In genomic region chr6:31702421-31702818, GRCh38 we compare ENCODE assay signal across 8 cellular contexts. TPM values are rescaled to one million over a fixed set of nuclear protein-coding genes. Genes with fewer than 3 reads are reported as not detected.
A peak's percentile ranks its signal among the peaks of the same experiment; 100 is the strongest.
DNase-seq lines count a peak whose midpoint lies in the region; ATAC-seq, FAIRE-seq and TF ChIP-seq lines count a peak whose summit lies in the region.

No MANE protein-coding gene starts in this region.

- H3K9me2 ChIP-seq in Karpas-422 (replicated peaks; ENCODE audit: insufficient read depth, low read length): no peaks in the 10 kb centered on the region

- H3K4me3 ChIP-seq in CD4-positive, CD25-positive, alpha-beta regulatory T cell (ENCODE audit: low read depth, low read length): peak overlapping the region; percentile 93
- peak overlapping the region; percentile 84 for H3K4me3 ChIP-seq in Karpas-422 (ENCODE audit: low read length)
- H3K4me3 ChIP-seq in K562: peak overlapping the region; percentile 68

- H3K27ac Mint-ChIP-seq in CD4-positive, CD25-positive, alpha-beta regulatory T cell: peak overlapping the region; percentile 98 to 99 (median 98)
- H3K27ac Mint-ChIP-seq in stimulated activated naive CD8-positive, alpha-beta T cell treated with anti-CD3 and anti-CD28 coated beads, Interleukin-15, amount 100 ng/mL, for 72 hours: peak overlapping the region; percentile 91 to 98

- no peak for TF ChIP-seq CTCF in K562 (IDR thresholded peaks at IDR 0.05 in 2 of 3, conservative IDR thresholded peaks at IDR 0.05 in 1 of 3; ENCODE audit: insufficient read depth in 2 of 3, low read depth in 1 of 3, low read length in 3 of 3)

- under 1% methylated on average over 8 of the region's 8 CpGs for WGBS in K562 (ENCODE audit: insufficient coverage, low coverage, missing lambda C conversion rate)

- no peak for TF ChIP-seq POLR2A in K562 (conservative IDR thresholded peaks at IDR 0.05)

- H3K4me2 ChIP-seq in Karpas-422 (ENCODE audit: low read depth, low read length, poor library complexity, severe bottlenecking): peak overlapping the region; percentile 93
- peak overlapping the region; percentile 87 for H3K4me2 ChIP-seq in K562 (ENCODE audit: insufficient read depth, low read length)

- peak overlapping the region; percentile 84 to 100 (median 98) for H3K4me3 Mint-ChIP-seq in CD4-positive, CD25-positive, alpha-beta regulatory T cell
- peak overlapping the region; percentile 96 for H3K4me3 Mint-ChIP-seq in stimulated activated naive CD8-positive, alpha-beta T cell treated with anti-CD3 and anti-CD28 coated beads, Interleukin-15, amount 100 ng/mL, for 72 hours

- DNase-seq in CD4-positive, CD25-positive, alpha-beta regulatory T cell: no peak
- DNase-seq in Karpas-422 (peak; percentile 65), K562 (ENCODE audit: extremely low read depth in 1 of 4, low spot score in 3 of 4) (peak in 2 of 4 experiments; percentile 79 to 87), left colon (no peak), NCI-H82 (lab: John Stamatoyannopoulos, UW) (no peak)
- no peak for DNase-seq in stimulated activated naive CD8-positive, alpha-beta T cell treated with anti-CD3 and anti-CD28 coated beads, Interleukin-15, amount 100 ng/mL, for 72 hours

- FAIRE-seq in K562 (lab: Jason Lieb, UNC): peak; percentile 15

- H3K79me2 ChIP-seq in Karpas-422 (ENCODE audit: low read length) (peaks cover 27% of the 10 kb centered on the region), K562 (ENCODE audit: control insufficient read depth, insufficient read depth, low read length) (peaks cover 53% of the 10 kb centered on the region)

- TF ChIP-seq EP300 in K562 (IDR thresholded peaks at IDR 0.05; ENCODE audit: low read length): no peak

- no peaks in the 10 kb centered on the region for H3K9me3 Mint-ChIP-seq in CD4-positive, CD25-positive, alpha-beta regulatory T cell
- no peaks in the 10 kb centered on the region for H3K9me3 Mint-ChIP-seq in stimulated activated naive CD8-positive, alpha-beta T cell treated with anti-CD3 and anti-CD28 coated beads, Interleukin-15, amount 100 ng/mL, for 72 hours

- H3K36me3 Mint-ChIP-seq in CD4-positive, CD25-positive, alpha-beta regulatory T cell: peaks cover 14% of the 10 kb centered on the region

- no TSS peak for BruUV-seq in K562 (replicated peaks; lab: Mats Ljungman, UMichigan)

- H3K4me1 Mint-ChIP-seq in CD4-positive, CD25-positive, alpha-beta regulatory T cell: peaks cover 5 to 51% (median 36%) of the 10 kb centered on the region in 4 donors
- peaks cover 31% of the 10 kb centered on the region for H3K4me1 Mint-ChIP-seq in stimulated activated naive CD8-positive, alpha-beta T cell treated with anti-CD3 and anti-CD28 coated beads, Interleukin-15, amount 100 ng/mL, for 72 hours

- peaks cover 5% of the 10 kb centered on the region for H3K9me1 ChIP-seq in K562 (ENCODE audit: control insufficient read depth, insufficient read depth, low read length)

- peaks cover 6% of the 10 kb centered on the region for H3K27me3 Mint-ChIP-seq in CD4-positive, CD25-positive, alpha-beta regulatory T cell
- no peaks in the 10 kb centered on the region for H3K27me3 Mint-ChIP-seq in stimulated activated naive CD8-positive, alpha-beta T cell treated with anti-CD3 and anti-CD28 coated beads, Interleukin-15, amount 100 ng/mL, for 72 hours

- peak; percentile 2 to 25; a peak in 1 of 4 replicates for TF ChIP-seq RAD21 in K562 (CRISPR knock-in tag; conservative IDR thresholded peaks at IDR 0.05 in 1 of 2, IDR thresholded peaks at IDR 0.05 in 1 of 2)

- intact Hi-C loops in K562 (cut with micrococcal nuclease): loop anchor here (2.0 kb wide), 1 partner anchor 38 kb away; the partner anchor contains the start of gene GPANK1
- intact Hi-C loops in left colon (cut with DNase I, micrococcal nuclease): no loop called here

- in situ Hi-C loops in K562 (cut with MboI): no loop called here

- H3K36me3 ChIP-seq in CD4-positive, CD25-positive, alpha-beta regulatory T cell (ENCODE audit: control insufficient read depth, insufficient read depth, low read length): peaks cover 13% of the 10 kb centered on the region
- no peaks in the 10 kb centered on the region; the same call in 1 of the 2 replicates for H3K36me3 ChIP-seq in Karpas-422 (ENCODE audit: insufficient read depth, low read length)
- peaks cover 40% of the 10 kb centered on the region for H3K36me3 ChIP-seq in K562 (ENCODE audit: control insufficient read depth, insufficient read depth, low read length)

- no peak for ATAC-seq in CD4-positive, CD25-positive, alpha-beta regulatory T cell (ENCODE audit: low read depth in 2 of 2)
- ATAC-seq in K562 (peak; percentile 61), left colon (peak; percentile 15), HG03442 (IDR thresholded peaks at IDR 0.05; ENCODE audit: unreplicated experiment) (no peak), GM19452 (IDR thresholded peaks at IDR 0.05; ENCODE audit: unreplicated experiment) (no peak)
- peak; percentile 22 for ATAC-seq in stimulated activated naive CD8-positive, alpha-beta T cell treated with anti-CD3 and anti-CD28 coated beads, Interleukin-15, amount 100 ng/mL, for 72 hours

- H3K27me3 ChIP-seq in CD4-positive, CD25-positive, alpha-beta regulatory T cell (ENCODE audit: control insufficient read depth, insufficient read depth, low read length): no peaks in the 10 kb centered on the region
- H3K27me3 ChIP-seq in Karpas-422 (ENCODE audit: low read length): no peaks in the 10 kb centered on the region
- H3K27me3 ChIP-seq in K562 (ENCODE audit: control insufficient read depth in 2 of 2, insufficient read depth in 2 of 2, low read length in 2 of 2): no peaks in the 10 kb centered on the region

- CTCF ChIA-PET in K562 (lab: Yijun Ruan, JAX; ENCODE audit: low intra/inter-chr PET ratio): interaction anchor here (1.2 kb wide), 1 partner anchor 12 kb away, joined by 3 read pairs; no protein-coding TSS in a partner anchor

- peaks cover 32% of the 10 kb centered on the region for H3K4me1 ChIP-seq in CD4-positive, CD25-positive, alpha-beta regulatory T cell (ENCODE audit: control insufficient read depth, insufficient read depth, low read length, poor library complexity, severe bottlenecking)
- H3K4me1 ChIP-seq in Karpas-422 (ENCODE audit: low read length): peaks cover 34% of the 10 kb centered on the region
- H3K4me1 ChIP-seq in K562 (replicated peaks in 1 of 2; ENCODE audit: control insufficient read depth in 2 of 2, insufficient read depth in 2 of 2, low read length in 2 of 2): peaks cover 22 to 34% of the 10 kb centered on the region in 2 experiments

- H4K20me1 ChIP-seq in Karpas-422 (ENCODE audit: insufficient read depth, low read depth, low read length) (no peaks in the 10 kb centered on the region), K562 (replicated peaks; ENCODE audit: control insufficient read depth, insufficient read depth, low read length) (no peaks in the 10 kb centered on the region; the same call in 1 of the 2 replicates)

- POLR2A ChIA-PET in K562 (lab: Yijun Ruan, JAX): interaction anchor here (0.5 to 9.7 kb wide), 20 partner anchors 10 to 145 kb away, joined by 3 to 158 read pairs (median 8); partner anchors contain the start of genes C6orf47, CSNK2B, GPANK1 and LY6G6C

- H2AFZ ChIP-seq in Karpas-422 (ENCODE audit: low read length): peak overlapping the region; percentile 22; the same call in 1 of the 2 replicates
- peak overlapping the region; percentile 91 for H2AFZ ChIP-seq in K562 (ENCODE audit: low read depth, low read length)

- H3K9ac ChIP-seq in Karpas-422 (ENCODE audit: low read length) (peak overlapping the region; percentile 92), K562 (ENCODE audit: insufficient read depth in 1 of 2, low read depth in 2 of 2, low read length in 2 of 2) (peak overlapping the region; percentile 93 to 96)

- peak overlapping the region; percentile 98 for H3K27ac ChIP-seq in CD4-positive, CD25-positive, alpha-beta regulatory T cell (ENCODE audit: insufficient read depth, low read length, poor library complexity, severe bottlenecking)
- H3K27ac ChIP-seq in Karpas-422 (ENCODE audit: low read length) (peak overlapping the region; percentile 86), K562 (ENCODE audit: extremely low read depth, low read depth, low read length) (peak overlapping the region; percentile 93)

- H3K9me3 ChIP-seq in CD4-positive, CD25-positive, alpha-beta regulatory T cell (ENCODE audit: control insufficient read depth in 2 of 2, low read length in 2 of 2): no peaks in the 10 kb centered on the region
- no peaks in the 10 kb centered on the region for H3K9me3 ChIP-seq in Karpas-422 (ENCODE audit: low read length)
- no peaks in the 10 kb centered on the region for H3K9me3 ChIP-seq in K562 (replicated peaks; ENCODE audit: control insufficient read depth, insufficient read depth, low read depth, low read length)

RNA-seq across cellular contexts. Expression of gene ABHD16A, which starts 0.7 kb away (rescaled TPM):
- 78.4 TPM for total RNA-seq in CD4-positive, CD25-positive, alpha-beta regulatory T cell
- 10 to 100 TPM; 33.4 to 43.2 (median 35.8) TPM for polyA plus RNA-seq in CD4-positive, CD25-positive, alpha-beta regulatory T cell
- total RNA-seq in Karpas-422 (2014; rRNA removed; shearing (Covaris generic); ENCODE audit: low replicate concordance): 55.6 and 92.1 TPM in 2 replicates
- 196 and 413 TPM in 2 replicates for total RNA-seq in K562 (2011; cell fraction: chromatin; rRNA removed; ENCODE audit: low replicate concordance)
- 372 and 379 TPM in 2 replicates for total RNA-seq in K562 (2011; cell fraction: nucleolus; rRNA removed)
- 265 and 280 TPM in 2 replicates for total RNA-seq in K562 (2011; cell fraction: nucleoplasm; rRNA removed)
- 104 and 131 TPM in 2 replicates for total RNA-seq in K562 (2014; rRNA removed)
- 61.6 and 75.6 TPM in 2 replicates for total RNA-seq in K562 (2014; rRNA removed; fragmentation: Illumina TruSeq; extraction: Trizol)
- 81.6 and 82.8 TPM in 2 replicates for total RNA-seq in K562 (2015; rRNA removed; fragmentation: Illumina TruSeq; extraction: Trizol)
- 104 and 106 TPM in 2 replicates for total RNA-seq in K562 (2021)
- polyA plus RNA-seq in K562 (2011; rRNA removed): 113 and 137 TPM in 2 replicates
- 147 and 156 TPM in 2 replicates for polyA plus RNA-seq in K562 (2011; cell fraction: cytosol; rRNA removed)
- polyA plus RNA-seq in K562 (2011; cell fraction: nucleus; rRNA removed): 475 and 536 TPM in 2 replicates
- 97.9 and 126 TPM in 2 replicates for polyA plus RNA-seq in K562 (2012)
- 70.0 and 79.3 TPM in 2 replicates for polyA plus RNA-seq in K562 (2014; fragmentation: Illumina TruSeq; extraction: Trizol)
- 10 to 100 TPM; 25.8 to 49.7 TPM for polyA plus RNA-seq in K562 (2014; fragmentation: Nextera tagmentation; extraction: Ambion mirVana)
- polyA plus RNA-seq in K562 (2014; rRNA removed): 120 and 122 TPM in 2 replicates
- 89.1 and 118 TPM in 2 replicates for polyA minus RNA-seq in K562 (2011; rRNA and poly(A)+ RNA removed)
- polyA minus RNA-seq in K562 (2011; cell fraction: cytosol; rRNA and poly(A)+ RNA removed): 55.6 and 55.8 TPM in 2 replicates
- polyA minus RNA-seq in K562 (2011; cell fraction: nucleus; rRNA and poly(A)+ RNA removed): 117 and 139 TPM in 2 replicates
- 10 to 100 TPM; 51.5 to 53.9 TPM for total RNA-seq in left colon

RNA-seq across cellular contexts. Expression of gene LY6G6F, which starts 4.2 kb away (rescaled TPM):
- 1.5 TPM for total RNA-seq in CD4-positive, CD25-positive, alpha-beta regulatory T cell
- polyA plus RNA-seq in CD4-positive, CD25-positive, alpha-beta regulatory T cell: not detected
- total RNA-seq in Karpas-422 (2014; rRNA removed; shearing (Covaris generic); ENCODE audit: low replicate concordance): not detected in 2 replicates
- 0.35 TPM in 1 of 2 replicates, not detected in the other for total RNA-seq in K562 (2011; cell fraction: chromatin; rRNA removed; ENCODE audit: low replicate concordance)
- total RNA-seq in K562 (2011; cell fraction: nucleolus; rRNA removed): 1.4 TPM in 1 of 2 replicates, not detected in the other
- total RNA-seq in K562 (2011; cell fraction: nucleoplasm; rRNA removed): 0.99 and 1.2 TPM in 2 replicates
- total RNA-seq in K562 (2014; rRNA removed) (0.50 TPM in 1 of 2 replicates, not detected in the other), K562 (2014; rRNA removed; fragmentation: Illumina TruSeq; extraction: Trizol) (0.35 TPM in 1 of 2 replicates, not detected in the other), K562 (2015; rRNA removed; fragmentation: Illumina TruSeq; extraction: Trizol) (0.14 TPM in 1 of 2 replicates, not detected in the other), K562 (2021) (0.18 TPM in 1 of 2 replicates, not detected in the other), left colon (not detected)
- polyA plus RNA-seq in K562 (2011; rRNA removed) (0.20 TPM in 1 of 2 replicates, not detected in the other), K562 (2014; fragmentation: Illumina TruSeq; extraction: Trizol) (0.33 and 0.39 TPM in 2 replicates), K562 (2014; fragmentation: Nextera tagmentation; extraction: Ambion mirVana) (under 1 TPM; 0.28 to 0.49 TPM), K562 (2014; rRNA removed) (1.1 TPM in 1 of 2 replicates, not detected in the other)
- polyA plus RNA-seq in K562 (2011; cell fraction: cytosol; rRNA removed): 0.58 TPM in 1 of 2 replicates, not detected in the other
- polyA plus RNA-seq in K562 (2011; cell fraction: nucleus; rRNA removed): 0.23 TPM in 1 of 2 replicates, not detected in the other
- polyA plus RNA-seq in K562 (2012): 0.30 TPM in 1 of 2 replicates, not detected in the other
- polyA minus RNA-seq in K562 (2011; rRNA and poly(A)+ RNA removed): 0.36 TPM in 1 of 2 replicates, not detected in the other
- polyA minus RNA-seq in K562 (2011; cell fraction: cytosol; rRNA and poly(A)+ RNA removed): not detected in 2 replicates
- polyA minus RNA-seq in K562 (2011; cell fraction: nucleus; rRNA and poly(A)+ RNA removed): 0.67 TPM in 1 of 2 replicates, not detected in the other

RNA-seq across cellular contexts. Expression of gene LY6G6D, which starts 12.7 kb away (rescaled TPM):
- total RNA-seq in CD4-positive, CD25-positive, alpha-beta regulatory T cell: not detected
- not detected for polyA plus RNA-seq in CD4-positive, CD25-positive, alpha-beta regulatory T cell
- total RNA-seq in Karpas-422 (2014; rRNA removed; shearing (Covaris generic); ENCODE audit: low replicate concordance): not detected in 2 replicates
- total RNA-seq in K562 (2011; cell fraction: chromatin; rRNA removed; ENCODE audit: low replicate concordance): not detected in 2 replicates
- total RNA-seq in K562 (2011; cell fraction: nucleolus; rRNA removed): not detected in 2 replicates
- not detected in 2 replicates for total RNA-seq in K562 (2011; cell fraction: nucleoplasm; rRNA removed)
- total RNA-seq in K562 (2014; rRNA removed) (not detected in 2 replicates), K562 (2014; rRNA removed; fragmentation: Illumina TruSeq; extraction: Trizol) (not detected in 2 replicates), K562 (2015; rRNA removed; fragmentation: Illumina TruSeq; extraction: Trizol) (not detected in 2 replicates), K562 (2021) (not detected in 2 replicates), left colon (not detected)
- polyA plus RNA-seq in K562 (2011; rRNA removed) (0.38 TPM in 1 of 2 replicates, not detected in the other), K562 (2014; fragmentation: Illumina TruSeq; extraction: Trizol) (not detected in 2 replicates), K562 (2014; fragmentation: Nextera tagmentation; extraction: Ambion mirVana) (under 1 TPM in 1 of 2 experiments, not detected in 1; 0.30 TPM), K562 (2014; rRNA removed) (not detected in 2 replicates)
- 0.69 TPM in 1 of 2 replicates, not detected in the other for polyA plus RNA-seq in K562 (2011; cell fraction: cytosol; rRNA removed)
- polyA plus RNA-seq in K562 (2011; cell fraction: nucleus; rRNA removed): not detected in 2 replicates
- polyA plus RNA-seq in K562 (2012): 0.21 and 0.58 TPM in 2 replicates
- not detected in 2 replicates for polyA minus RNA-seq in K562 (2011; rRNA and poly(A)+ RNA removed)
- polyA minus RNA-seq in K562 (2011; cell fraction: cytosol; rRNA and poly(A)+ RNA removed): not detected in 2 replicates
- polyA minus RNA-seq in K562 (2011; cell fraction: nucleus; rRNA and poly(A)+ RNA removed): not detected in 2 replicates

RNA-seq across cellular contexts. Expression of gene LY6G6C, which starts 19.1 kb away (rescaled TPM):
- not detected for total RNA-seq in CD4-positive, CD25-positive, alpha-beta regulatory T cell
- not detected for polyA plus RNA-seq in CD4-positive, CD25-positive, alpha-beta regulatory T cell
- not detected in 2 replicates for total RNA-seq in Karpas-422 (2014; rRNA removed; shearing (Covaris generic); ENCODE audit: low replicate concordance)
- total RNA-seq in K562 (2011; cell fraction: chromatin; rRNA removed; ENCODE audit: low replicate concordance): 2.3 and 4.9 TPM in 2 replicates
- total RNA-seq in K562 (2011; cell fraction: nucleolus; rRNA removed): 1.8 and 2.0 TPM in 2 replicates
- total RNA-seq in K562 (2011; cell fraction: nucleoplasm; rRNA removed): 3.0 and 6.3 TPM in 2 replicates
- not detected in 2 replicates for total RNA-seq in K562 (2014; rRNA removed)
- not detected in 2 replicates for total RNA-seq in K562 (2014; rRNA removed; fragmentation: Illumina TruSeq; extraction: Trizol)
- not detected in 2 replicates for total RNA-seq in K562 (2015; rRNA removed; fragmentation: Illumina TruSeq; extraction: Trizol)
- 0.20 TPM in 1 of 2 replicates, not detected in the other for total RNA-seq in K562 (2021)
- 0.20 and 0.35 TPM in 2 replicates for polyA plus RNA-seq in K562 (2011; rRNA removed)
- polyA plus RNA-seq in K562 (2011; cell fraction: cytosol; rRNA removed): 0.32 and 0.40 TPM in 2 replicates
- polyA plus RNA-seq in K562 (2011; cell fraction: nucleus; rRNA removed): 2.0 and 2.1 TPM in 2 replicates
- polyA plus RNA-seq in K562 (2012): 0.14 and 0.48 TPM in 2 replicates
- polyA plus RNA-seq in K562 (2014; fragmentation: Illumina TruSeq; extraction: Trizol): 0.33 TPM in 1 of 2 replicates, not detected in the other
- under 1 TPM in 1 of 2 experiments, not detected in 1; 0.06 TPM for polyA plus RNA-seq in K562 (2014; fragmentation: Nextera tagmentation; extraction: Ambion mirVana)
- polyA plus RNA-seq in K562 (2014; rRNA removed): 0.09 TPM in 1 of 2 replicates, not detected in the other
- polyA minus RNA-seq in K562 (2011; rRNA and poly(A)+ RNA removed): not detected in 2 replicates
- not detected in 2 replicates for polyA minus RNA-seq in K562 (2011; cell fraction: cytosol; rRNA and poly(A)+ RNA removed)
- 0.54 and 0.56 TPM in 2 replicates for polyA minus RNA-seq in K562 (2011; cell fraction: nucleus; rRNA and poly(A)+ RNA removed)
- total RNA-seq in left colon: not detected

RNA-seq across cellular contexts. Expression of gene MPIG6B, which starts 20.8 kb away (rescaled TPM):
- total RNA-seq in CD4-positive, CD25-positive, alpha-beta regulatory T cell: 10.8 TPM
- polyA plus RNA-seq in CD4-positive, CD25-positive, alpha-beta regulatory T cell: under 1 TPM in 1 of 4 donors, not detected in 3; 0.43 TPM
- total RNA-seq in Karpas-422 (2014; rRNA removed; shearing (Covaris generic); ENCODE audit: low replicate concordance): not detected in 2 replicates
- 0.23 and 0.79 TPM in 2 replicates for total RNA-seq in K562 (2011; cell fraction: chromatin; rRNA removed; ENCODE audit: low replicate concordance)
- total RNA-seq in K562 (2011; cell fraction: nucleolus; rRNA removed): 0.79 and 0.83 TPM in 2 replicates
- 0.73 and 1.4 TPM in 2 replicates for total RNA-seq in K562 (2011; cell fraction: nucleoplasm; rRNA removed)
- total RNA-seq in K562 (2014; rRNA removed) (0.45 TPM in 1 of 2 replicates, not detected in the other), K562 (2014; rRNA removed; fragmentation: Illumina TruSeq; extraction: Trizol) (0.11 and 0.13 TPM in 2 replicates), K562 (2015; rRNA removed; fragmentation: Illumina TruSeq; extraction: Trizol) (0.14 TPM in 1 of 2 replicates, not detected in the other), K562 (2021) (0.47 and 0.75 TPM in 2 replicates), left colon (under 1 TPM in 1 of 2 donors, not detected in 1; 0.20 TPM)
- polyA plus RNA-seq in K562 (2011; rRNA removed) (0.24 and 0.30 TPM in 2 replicates), K562 (2014; fragmentation: Illumina TruSeq; extraction: Trizol) (0.75 and 0.77 TPM in 2 replicates), K562 (2014; fragmentation: Nextera tagmentation; extraction: Ambion mirVana) (under 1 TPM; 0.15 to 0.32 TPM), K562 (2014; rRNA removed) (0.27 and 1.2 TPM in 2 replicates)
- polyA plus RNA-seq in K562 (2011; cell fraction: cytosol; rRNA removed): 0.36 and 0.44 TPM in 2 replicates
- polyA plus RNA-seq in K562 (2011; cell fraction: nucleus; rRNA removed): 0.80 and 2.1 TPM in 2 replicates
- polyA plus RNA-seq in K562 (2012): 0.73 and 1.2 TPM in 2 replicates
- 0.18 TPM in 1 of 2 replicates, not detected in the other for polyA minus RNA-seq in K562 (2011; rRNA and poly(A)+ RNA removed)
- 0.48 TPM in 1 of 2 replicates, not detected in the other for polyA minus RNA-seq in K562 (2011; cell fraction: cytosol; rRNA and poly(A)+ RNA removed)
- polyA minus RNA-seq in K562 (2011; cell fraction: nucleus; rRNA and poly(A)+ RNA removed): 0.33 and 0.40 TPM in 2 replicates

Comparison
In these comparisons a context has a peak if more than half of its experiments do, and no peak if none do; other contexts are left out.
1. ATAC-seq: peak in K562 (single experiment), left colon (single experiment) and stimulated activated naive CD8-positive, alpha-beta T cell treated with anti-CD3 and anti-CD28 coated beads, Interleukin-15, amount 100 ng/mL, for 72 hours (single experiment); none in CD4-positive, CD25-positive, alpha-beta regulatory T cell (0 of 2), HG03442 (single experiment) and GM19452 (single experiment).
2. Peak in every context shown above with its lines, with median percentiles within 50 percentile points of each other: H3K27ac ChIP-seq and H3K4me3 ChIP-seq.